Comparison of ENCODE assay signal across 8 cellular contexts in the genomic region with DNA sequence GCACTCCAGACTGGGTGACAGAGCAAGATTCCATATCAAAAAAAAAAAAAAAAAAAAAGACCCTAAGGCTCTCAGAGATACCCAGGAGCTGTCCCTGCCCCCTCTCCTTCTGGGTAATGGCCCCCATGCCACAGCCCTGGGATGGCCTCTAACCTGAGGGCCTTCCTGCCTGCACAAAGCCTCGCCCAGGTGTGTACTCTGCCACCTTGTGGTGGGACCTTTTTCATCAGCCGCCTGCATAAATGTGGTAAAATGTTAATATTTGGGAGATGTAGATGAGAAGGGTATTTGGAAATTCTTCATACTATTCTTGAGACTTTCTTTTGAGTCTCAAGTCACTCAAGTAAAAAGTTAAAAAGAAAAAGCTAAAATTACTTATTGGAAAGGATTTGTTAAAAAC. TPM values are rescaled to one million over a fixed set of nuclear protein-coding genes. Genes with fewer than 3 reads are reported as not detected.
DNase-seq lines count a peak whose midpoint lies in the region; ATAC-seq and TF ChIP-seq lines count a peak whose summit lies in the region.

No MANE protein-coding gene starts in this region.

- H4K91ac ChIP-seq in H9 (ENCODE audit: insufficient read length, low read depth, low read length) = no peak overlapping the region

- peak; percentile 21 for DNase-seq in CD14-positive monocyte (ENCODE audit: low spot score)
- DNase-seq in H9 = peak; percentile 63
- peak; percentile 55 for DNase-seq in WERI-Rb-1
- DNase-seq in epithelial cell of proximal tubule (ENCODE audit: low read depth) = no peak
- DNase-seq in stimulated activated CD4-positive, alpha-beta T cell treated with anti-CD3 and anti-CD28 coated beads, Interleukin-4, amount 100 ng/mL, for 1 hour = peak; percentile 43
- no peak for DNase-seq in medulla oblongata (ENCODE audit: extremely low spot score)

- no peak overlapping the region for H2BK120ac ChIP-seq in H9 (ENCODE audit: low read depth, low read length, poor library complexity, severe bottlenecking)

- H3K4me3 Mint-ChIP-seq in CD14-positive monocyte (no peak overlapping the region), H9 (no peak overlapping the region)

- intact Hi-C loops in CD14-positive monocyte (cut with micrococcal nuclease) = no loop called here

- no peak overlapping the region for H3K23ac ChIP-seq in H9 (ENCODE audit: insufficient read length, low read depth, low read length)

- H3K27ac ChIP-seq in H9 (ENCODE audit: insufficient read length, low read depth, low read length) (no peak overlapping the region), WERI-Rb-1 (no peak overlapping the region)

- no peak overlapping the region for H3K4ac ChIP-seq in H9 (ENCODE audit: low read depth, low read length)

- no peak overlapping the region for H3K4me3 ChIP-seq in WERI-Rb-1 (ENCODE audit: low read depth, low read length)
- H3K4me3 ChIP-seq in epithelial cell of proximal tubule (ENCODE audit: low read depth, low read length) = no peak overlapping the region

- H3K4me2 ChIP-seq in H9 (ENCODE audit: insufficient read depth, insufficient read length, low read length) = no peak overlapping the region

- H3K27ac Mint-ChIP-seq in CD14-positive monocyte = peak overlapping the region in 2 of 7 donors; percentile 40 to 44
- H3K27ac Mint-ChIP-seq in H9 = peak overlapping the region in 1 of 3 experiments; percentile 25; a peak in 1 of 7 replicates

- H3K79me1 ChIP-seq in H9 (ENCODE audit: insufficient read depth, low read depth, low read length, poor library complexity, severe bottlenecking) = no peaks in the 10 kb centered on the region

- H2AK5ac ChIP-seq in H9 (ENCODE audit: insufficient read length, low read length) = no peak overlapping the region

- H3K27me3 ChIP-seq in H9 (ENCODE audit: insufficient read depth, low read length) = no peaks in the 10 kb centered on the region
- no peaks in the 10 kb centered on the region for H3K27me3 ChIP-seq in WERI-Rb-1 (ENCODE audit: insufficient read depth, low read depth, severe bottlenecking)

- H3K27me3 Mint-ChIP-seq in CD14-positive monocyte (ENCODE audit: low read depth in 3 of 3) = peaks cover 0 to 3% (median 0%) of the 10 kb centered on the region in 3 donors
- H3K27me3 Mint-ChIP-seq in H9 (ENCODE audit: low read depth) = no peaks in the 10 kb centered on the region

- no peak overlapping the region for H4K8ac ChIP-seq in H9 (replicated peaks; ENCODE audit: insufficient read length, low read depth, low read length)

- ATAC-seq in HG03439 (IDR thresholded peaks at IDR 0.05; ENCODE audit: unreplicated experiment) (no peak), HG03354 (IDR thresholded peaks at IDR 0.05; ENCODE audit: poor library complexity, severe bottlenecking, unreplicated experiment) (no peak)

- H3K4me1 Mint-ChIP-seq in CD14-positive monocyte (peaks cover 21% of the 10 kb centered on the region), H9 (peaks cover 14 to 24% of the 10 kb centered on the region in 2 experiments)

- H3K9me3 ChIP-seq in H9 (ENCODE audit: control insufficient read depth, low read depth, low read length) = no peaks in the 10 kb centered on the region
- no peaks in the 10 kb centered on the region for H3K9me3 ChIP-seq in WERI-Rb-1 (ENCODE audit: severe bottlenecking)

- no CpG with 5 or more reads among the region's 2 CpGs for WGBS in H9 (ENCODE audit: extremely low coverage, insufficient read length, low lambda C conversion rate)

- H3K56ac ChIP-seq in H9 (ENCODE audit: insufficient read length, low read depth, low read length) = no peak overlapping the region

- H2AFZ ChIP-seq in H9 (ENCODE audit: low read length) = no peak overlapping the region

- H4K20me1 ChIP-seq in H9 (ENCODE audit: control insufficient read depth, insufficient read depth, insufficient read length) = no peaks in the 10 kb centered on the region

- TF ChIP-seq CTCF in CD14-positive monocyte (IDR thresholded peaks at IDR 0.05) (peak; percentile 44), H9 (conservative IDR thresholded peaks at IDR 0.05) (peak; percentile 78), WERI-Rb-1 (IDR thresholded peaks at IDR 0.05; ENCODE audit: low read depth, low read length) (peak; percentile 63), epithelial cell of proximal tubule (conservative IDR thresholded peaks at IDR 0.05; ENCODE audit: low read depth, low read length) (peak; percentile 79)

- H2BK5ac ChIP-seq in H9 (ENCODE audit: insufficient read length, low read length) = no peak overlapping the region

- H3K23me2 ChIP-seq in H9 (ENCODE audit: insufficient read length, low read depth, low read length, poor library complexity, severe bottlenecking) = no peaks in the 10 kb centered on the region

- no peak overlapping the region for H3K14ac ChIP-seq in H9 (ENCODE audit: insufficient read depth, low read length)

- H3K36me3 ChIP-seq in WERI-Rb-1 = no peaks in the 10 kb centered on the region

- H4K5ac ChIP-seq in H9 (ENCODE audit: insufficient read length, low read depth, low read length) = no peak overlapping the region

- no peaks in the 10 kb centered on the region for H3K79me2 ChIP-seq in H9 (ENCODE audit: insufficient read depth, low read length)

- H3K4me1 ChIP-seq in H9 (ENCODE audit: insufficient read depth, low read length) = peaks cover 5% of the 10 kb centered on the region

- H3T11ph ChIP-seq in H9 (ENCODE audit: low read length) = no peak overlapping the region

- H2BK20ac ChIP-seq in H9 (ENCODE audit: low read depth, low read length, poor library complexity, severe bottlenecking) = no peak overlapping the region

- no peak overlapping the region for H2BK15ac ChIP-seq in H9 (ENCODE audit: low read depth, low read length)

- no peak overlapping the region for H2BK12ac ChIP-seq in H9 (ENCODE audit: insufficient read length, low read depth, low read length)

- no peak overlapping the region for H3K18ac ChIP-seq in H9 (ENCODE audit: insufficient read length, low read depth, low read length)

- no peak overlapping the region for H3K9ac ChIP-seq in H9 (ENCODE audit: extremely low read depth, insufficient read length, low read length)

- H3K9me3 Mint-ChIP-seq in CD14-positive monocyte = no peaks in the 10 kb centered on the region
- no peaks in the 10 kb centered on the region for H3K9me3 Mint-ChIP-seq in H9

- H3K36me3 Mint-ChIP-seq in CD14-positive monocyte (peaks cover 5 to 19% of the 10 kb centered on the region in 2 donors), H9 (ENCODE audit: insufficient read depth in 1 of 3, low read depth in 3 of 3) (no peaks in the 10 kb centered on the region)

RNA-seq across cellular contexts. Expression of gene RNF216, which starts 46.3 kb away (rescaled TPM):
- polyA plus RNA-seq in CD14-positive monocyte = 10 to 100 TPM; 11.8 to 14.8 TPM
- total RNA-seq in H9 (2021) = 29.9 and 30.2 TPM in 2 replicates
- 28.1 and 28.3 TPM in 2 replicates for total RNA-seq in epithelial cell of proximal tubule

RNA-seq across cellular contexts. Expression of gene OCM, which starts 52.8 kb away (rescaled TPM):
- not detected for polyA plus RNA-seq in CD14-positive monocyte
- not detected in 2 replicates for total RNA-seq in H9 (2021)
- total RNA-seq in epithelial cell of proximal tubule = not detected in 2 replicates

Comparison
In these comparisons a context has a peak if more than half of its experiments do, and no peak if none do; other contexts are left out.
1. DNase-seq: peak in CD14-positive monocyte (single experiment), H9 (single experiment), WERI-Rb-1 (single experiment) and stimulated activated CD4-positive, alpha-beta T cell treated with anti-CD3 and anti-CD28 coated beads, Interleukin-4, amount 100 ng/mL, for 1 hour (single experiment); none in epithelial cell of proximal tubule (single experiment) and medulla oblongata (single experiment).
2. Peak in every context shown above with its lines, with median percentiles within 50 percentile points of each other: CTCF ChIP-seq.